In the genomic region with DNA sequence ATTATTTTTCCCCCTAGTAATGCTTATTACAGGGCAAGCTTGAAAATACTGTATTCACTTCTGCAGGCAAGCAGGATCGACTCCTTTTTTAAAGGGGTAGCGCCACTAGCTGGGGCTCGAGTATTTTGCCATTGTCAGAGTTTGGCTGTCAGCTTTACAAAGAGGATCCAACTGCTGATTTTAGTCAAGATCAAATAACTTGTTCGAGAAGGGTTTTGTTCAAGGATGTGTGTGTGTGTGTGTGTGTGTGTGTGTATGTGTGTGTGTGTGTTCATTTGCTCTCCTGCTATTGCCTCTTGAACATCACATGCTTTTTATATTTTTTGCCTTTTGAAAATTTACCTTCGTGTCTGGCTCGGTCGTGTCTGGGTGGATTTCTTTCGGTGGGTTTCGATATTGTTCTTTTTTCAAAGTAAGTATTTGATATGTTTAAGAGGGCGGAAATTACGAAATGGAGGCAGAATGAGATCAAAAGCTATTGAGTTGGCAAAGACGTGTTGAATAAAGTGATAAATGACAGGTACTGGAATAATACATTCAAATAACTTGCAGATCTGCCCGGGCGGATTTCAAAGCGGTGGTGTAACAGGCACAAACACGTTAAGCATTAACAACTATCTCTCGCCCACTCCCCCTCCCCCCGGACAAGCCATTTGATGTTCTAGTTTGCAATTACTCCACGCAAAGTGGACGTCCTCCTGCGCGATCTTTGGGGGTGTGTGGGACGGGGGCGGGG, we compare ENCODE assay signal across 1 cellular context.
A peak's percentile ranks its signal among the peaks of the same experiment; 100 is the strongest.
TF ChIP-seq lines count a peak whose summit lies in the region.

No MANE protein-coding gene starts in this region.

TF ChIP-seq in HepG2, 621 proteins besides CTCF, POLR2A, EP300 and RAD21 (continued from another document and continues in another):
- TF ChIP-seq ZNF841 (CRISPR knock-in tag; IDR thresholded peaks at IDR 0.05; ENCODE audit: borderline replicate concordance) = no peak
- TF ChIP-seq ZNF430 (CRISPR knock-in tag; IDR thresholded peaks at IDR 0.05) = no peak
- TF ChIP-seq SATB2 (CRISPR knock-in tag; IDR thresholded peaks at IDR 0.05) = no peak
- TF ChIP-seq, protein P1, sequence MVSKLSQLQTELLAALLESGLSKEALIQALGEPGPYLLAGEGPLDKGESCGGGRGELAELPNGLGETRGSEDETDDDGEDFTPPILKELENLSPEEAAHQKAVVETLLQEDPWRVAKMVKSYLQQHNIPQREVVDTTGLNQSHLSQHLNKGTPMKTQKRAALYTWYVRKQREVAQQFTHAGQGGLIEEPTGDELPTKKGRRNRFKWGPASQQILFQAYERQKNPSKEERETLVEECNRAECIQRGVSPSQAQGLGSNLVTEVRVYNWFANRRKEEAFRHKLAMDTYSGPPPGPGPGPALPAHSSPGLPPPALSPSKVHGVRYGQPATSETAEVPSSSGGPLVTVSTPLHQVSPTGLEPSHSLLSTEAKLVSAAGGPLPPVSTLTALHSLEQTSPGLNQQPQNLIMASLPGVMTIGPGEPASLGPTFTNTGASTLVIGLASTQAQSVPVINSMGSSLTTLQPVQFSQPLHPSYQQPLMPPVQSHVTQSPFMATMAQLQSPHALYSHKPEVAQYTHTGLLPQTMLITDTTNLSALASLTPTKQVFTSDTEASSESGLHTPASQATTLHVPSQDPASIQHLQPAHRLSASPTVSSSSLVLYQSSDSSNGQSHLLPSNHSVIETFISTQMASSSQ (IDR thresholded peaks at IDR 0.05; ENCODE audit: low read depth) = peak; percentile 47
- TF ChIP-seq, protein P1 (CRISPR knock-in tag; IDR thresholded peaks at IDR 0.05; ENCODE audit: borderline replicate concordance) = no peak
- peak; percentile 20; the same call in 1 of the 2 replicates for TF ChIP-seq SAP130 (CRISPR knock-in tag; IDR thresholded peaks at IDR 0.05; ENCODE audit: low read depth)
- TF ChIP-seq HOXA9 (CRISPR knock-in tag; IDR thresholded peaks at IDR 0.05; ENCODE audit: borderline replicate concordance) = no peak
- TF ChIP-seq RBAK (CRISPR knock-in tag; IDR thresholded peaks at IDR 0.05) = no peak
- TF ChIP-seq AKAP8 (CRISPR knock-in tag; IDR thresholded peaks at IDR 0.05) = no peak
- TF ChIP-seq ZNF44 (CRISPR knock-in tag; IDR thresholded peaks at IDR 0.05) = no peak
- TF ChIP-seq, protein P2, sequence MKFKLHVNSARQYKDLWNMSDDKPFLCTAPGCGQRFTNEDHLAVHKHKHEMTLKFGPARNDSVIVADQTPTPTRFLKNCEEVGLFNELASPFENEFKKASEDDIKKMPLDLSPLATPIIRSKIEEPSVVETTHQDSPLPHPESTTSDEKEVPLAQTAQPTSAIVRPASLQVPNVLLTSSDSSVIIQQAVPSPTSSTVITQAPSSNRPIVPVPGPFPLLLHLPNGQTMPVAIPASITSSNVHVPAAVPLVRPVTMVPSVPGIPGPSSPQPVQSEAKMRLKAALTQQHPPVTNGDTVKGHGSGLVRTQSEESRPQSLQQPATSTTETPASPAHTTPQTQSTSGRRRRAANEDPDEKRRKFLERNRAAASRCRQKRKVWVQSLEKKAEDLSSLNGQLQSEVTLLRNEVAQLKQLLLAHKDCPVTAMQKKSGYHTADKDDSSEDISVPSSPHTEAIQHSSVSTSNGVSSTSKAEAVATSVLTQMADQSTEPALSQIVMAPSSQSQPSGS (CRISPR knock-in tag; IDR thresholded peaks at IDR 0.05) = 0 out of 2 replicates have a peak, but pooled peaks have one; percentile 4
- TF ChIP-seq STAG1 (CRISPR knock-in tag; IDR thresholded peaks at IDR 0.05) = peak; percentile 28
- TF ChIP-seq, protein P3, sequence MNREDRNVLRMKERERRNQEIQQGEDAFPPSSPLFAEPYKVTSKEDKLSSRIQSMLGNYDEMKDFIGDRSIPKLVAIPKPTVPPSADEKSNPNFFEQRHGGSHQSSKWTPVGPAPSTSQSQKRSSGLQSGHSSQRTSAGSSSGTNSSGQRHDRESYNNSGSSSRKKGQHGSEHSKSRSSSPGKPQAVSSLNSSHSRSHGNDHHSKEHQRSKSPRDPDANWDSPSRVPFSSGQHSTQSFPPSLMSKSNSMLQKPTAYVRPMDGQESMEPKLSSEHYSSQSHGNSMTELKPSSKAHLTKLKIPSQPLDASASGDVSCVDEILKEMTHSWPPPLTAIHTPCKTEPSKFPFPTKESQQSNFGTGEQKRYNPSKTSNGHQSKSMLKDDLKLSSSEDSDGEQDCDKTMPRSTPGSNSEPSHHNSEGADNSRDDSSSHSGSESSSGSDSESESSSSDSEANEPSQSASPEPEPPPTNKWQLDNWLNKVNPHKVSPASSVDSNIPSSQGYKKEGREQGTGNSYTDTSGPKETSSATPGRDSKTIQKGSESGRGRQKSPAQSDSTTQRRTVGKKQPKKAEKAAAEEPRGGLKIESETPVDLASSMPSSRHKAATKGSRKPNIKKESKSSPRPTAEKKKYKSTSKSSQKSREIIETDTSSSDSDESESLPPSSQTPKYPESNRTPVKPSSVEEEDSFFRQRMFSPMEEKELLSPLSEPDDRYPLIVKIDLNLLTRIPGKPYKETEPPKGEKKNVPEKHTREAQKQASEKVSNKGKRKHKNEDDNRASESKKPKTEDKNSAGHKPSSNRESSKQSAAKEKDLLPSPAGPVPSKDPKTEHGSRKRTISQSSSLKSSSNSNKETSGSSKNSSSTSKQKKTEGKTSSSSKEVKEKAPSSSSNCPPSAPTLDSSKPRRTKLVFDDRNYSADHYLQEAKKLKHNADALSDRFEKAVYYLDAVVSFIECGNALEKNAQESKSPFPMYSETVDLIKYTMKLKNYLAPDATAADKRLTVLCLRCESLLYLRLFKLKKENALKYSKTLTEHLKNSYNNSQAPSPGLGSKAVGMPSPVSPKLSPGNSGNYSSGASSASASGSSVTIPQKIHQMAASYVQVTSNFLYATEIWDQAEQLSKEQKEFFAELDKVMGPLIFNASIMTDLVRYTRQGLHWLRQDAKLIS (CRISPR knock-in tag; IDR thresholded peaks at IDR 0.05) = no peak
- TF ChIP-seq ASH2L (IDR thresholded peaks at IDR 0.05; ENCODE audit: insufficient read length, low read depth, low read length) = peak; percentile 13
- TF ChIP-seq, protein P4, sequence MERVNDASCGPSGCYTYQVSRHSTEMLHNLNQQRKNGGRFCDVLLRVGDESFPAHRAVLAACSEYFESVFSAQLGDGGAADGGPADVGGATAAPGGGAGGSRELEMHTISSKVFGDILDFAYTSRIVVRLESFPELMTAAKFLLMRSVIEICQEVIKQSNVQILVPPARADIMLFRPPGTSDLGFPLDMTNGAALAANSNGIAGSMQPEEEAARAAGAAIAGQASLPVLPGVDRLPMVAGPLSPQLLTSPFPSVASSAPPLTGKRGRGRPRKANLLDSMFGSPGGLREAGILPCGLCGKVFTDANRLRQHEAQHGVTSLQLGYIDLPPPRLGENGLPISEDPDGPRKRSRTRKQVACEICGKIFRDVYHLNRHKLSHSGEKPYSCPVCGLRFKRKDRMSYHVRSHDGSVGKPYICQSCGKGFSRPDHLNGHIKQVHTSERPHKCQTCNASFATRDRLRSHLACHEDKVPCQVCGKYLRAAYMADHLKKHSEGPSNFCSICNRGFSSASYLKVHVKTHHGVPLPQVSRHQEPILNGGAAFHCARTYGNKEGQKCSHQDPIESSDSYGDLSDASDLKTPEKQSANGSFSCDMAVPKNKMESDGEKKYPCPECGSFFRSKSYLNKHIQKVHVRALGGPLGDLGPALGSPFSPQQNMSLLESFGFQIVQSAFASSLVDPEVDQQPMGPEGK (CRISPR knock-in tag; IDR thresholded peaks at IDR 0.05) = 0 out of 2 replicates have a peak, but pooled peaks have one; percentile 12
- TF ChIP-seq, protein P5, sequence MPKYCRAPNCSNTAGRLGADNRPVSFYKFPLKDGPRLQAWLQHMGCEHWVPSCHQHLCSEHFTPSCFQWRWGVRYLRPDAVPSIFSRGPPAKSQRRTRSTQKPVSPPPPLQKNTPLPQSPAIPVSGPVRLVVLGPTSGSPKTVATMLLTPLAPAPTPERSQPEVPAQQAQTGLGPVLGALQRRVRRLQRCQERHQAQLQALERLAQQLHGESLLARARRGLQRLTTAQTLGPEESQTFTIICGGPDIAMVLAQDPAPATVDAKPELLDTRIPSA (CRISPR knock-in tag; IDR thresholded peaks at IDR 0.05; ENCODE audit: borderline replicate concordance) = no peak
- TF ChIP-seq TCF7 (IDR thresholded peaks at IDR 0.05; ENCODE audit: low read depth) = 0 out of 2 replicates have a peak, but pooled peaks have one; percentile 11
- TF ChIP-seq ZNF12 (CRISPR knock-in tag; IDR thresholded peaks at IDR 0.05) = no peak
- 0 out of 2 replicates have a peak, but pooled peaks have one; percentile 11 for TF ChIP-seq ZNF878 (CRISPR knock-in tag; IDR thresholded peaks at IDR 0.05)
- TF ChIP-seq RXRB (CRISPR knock-in tag; IDR thresholded peaks at IDR 0.05; ENCODE audit: borderline replicate concordance) = no peak
- TF ChIP-seq, protein P6, sequence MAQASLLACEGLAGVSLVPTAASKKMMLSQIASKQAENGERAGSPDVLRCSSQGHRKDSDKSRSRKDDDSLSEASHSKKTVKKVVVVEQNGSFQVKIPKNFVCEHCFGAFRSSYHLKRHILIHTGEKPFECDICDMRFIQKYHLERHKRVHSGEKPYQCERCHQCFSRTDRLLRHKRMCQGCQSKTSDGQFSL (CRISPR knock-in tag; IDR thresholded peaks at IDR 0.05) = no peak
- no peak for TF ChIP-seq CREB1 (IDR thresholded peaks at IDR 0.05)
- peak; percentile 36; the same call in 1 of the 2 replicates for TF ChIP-seq CREB1 (CRISPR knock-in tag; IDR thresholded peaks at IDR 0.05)
- no peak for TF ChIP-seq ZBTB38 (CRISPR knock-in tag; IDR thresholded peaks at IDR 0.05)
- TF ChIP-seq, protein P7, sequence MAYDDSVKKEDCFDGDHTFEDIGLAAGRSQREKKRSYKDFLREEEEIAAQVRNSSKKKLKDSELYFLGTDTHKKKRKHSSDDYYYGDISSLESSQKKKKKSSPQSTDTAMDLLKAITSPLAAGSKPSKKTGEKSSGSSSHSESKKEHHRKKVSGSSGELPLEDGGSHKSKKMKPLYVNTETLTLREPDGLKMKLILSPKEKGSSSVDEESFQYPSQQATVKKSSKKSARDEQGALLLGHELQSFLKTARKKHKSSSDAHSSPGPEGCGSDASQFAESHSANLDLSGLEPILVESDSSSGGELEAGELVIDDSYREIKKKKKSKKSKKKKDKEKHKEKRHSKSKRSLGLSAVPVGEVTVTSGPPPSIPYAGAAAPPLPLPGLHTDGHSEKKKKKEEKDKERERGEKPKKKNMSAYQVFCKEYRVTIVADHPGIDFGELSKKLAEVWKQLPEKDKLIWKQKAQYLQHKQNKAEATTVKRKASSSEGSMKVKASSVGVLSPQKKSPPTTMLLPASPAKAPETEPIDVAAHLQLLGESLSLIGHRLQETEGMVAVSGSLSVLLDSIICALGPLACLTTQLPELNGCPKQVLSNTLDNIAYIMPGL (CRISPR knock-in tag; IDR thresholded peaks at IDR 0.05; ENCODE audit: borderline replicate concordance in 1 of 2, low read depth in 1 of 2) = peak in 1 of 2 experiments; percentile 9; a peak in 1 of 4 replicates
- no peak for TF ChIP-seq ZNF777 (CRISPR knock-in tag; IDR thresholded peaks at IDR 0.05)
- TF ChIP-seq ZSCAN30 (CRISPR knock-in tag; IDR thresholded peaks at IDR 0.05) = peak; percentile 12; the same call in 1 of the 2 replicates
- no peak for TF ChIP-seq SOX6 (IDR thresholded peaks at IDR 0.05)
- TF ChIP-seq SOX6 (CRISPR knock-in tag; IDR thresholded peaks at IDR 0.05) = peak; percentile 20; the same call in 1 of the 2 replicates
- no peak for TF ChIP-seq CBFB (CRISPR knock-in tag; IDR thresholded peaks at IDR 0.05)
- TF ChIP-seq, protein P8, sequence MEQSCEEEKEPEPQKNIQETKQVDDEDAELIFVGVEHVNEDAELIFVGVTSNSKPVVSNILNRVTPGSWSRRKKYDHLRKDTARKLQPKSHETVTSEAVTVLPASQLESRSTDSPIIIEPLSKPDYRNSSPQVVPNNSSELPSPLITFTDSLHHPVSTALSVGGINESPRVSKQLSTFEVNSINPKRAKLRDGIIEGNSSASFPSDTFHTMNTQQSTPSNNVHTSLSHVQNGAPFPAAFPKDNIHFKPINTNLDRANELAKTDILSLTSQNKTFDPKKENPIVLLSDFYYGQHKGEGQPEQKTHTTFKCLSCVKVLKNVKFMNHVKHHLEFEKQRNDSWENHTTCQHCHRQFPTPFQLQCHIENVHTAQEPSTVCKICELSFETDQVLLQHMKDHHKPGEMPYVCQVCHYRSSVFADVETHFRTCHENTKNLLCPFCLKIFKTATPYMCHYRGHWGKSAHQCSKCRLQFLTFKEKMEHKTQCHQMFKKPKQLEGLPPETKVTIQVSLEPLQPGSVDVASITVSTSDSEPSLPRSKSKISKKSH (CRISPR knock-in tag; IDR thresholded peaks at IDR 0.05; ENCODE audit: borderline replicate concordance) = no peak
